In genomic region chrX:9942086-9942485, GRCh38 we compare ENCODE assay signal across 8 cellular contexts.
A peak's percentile ranks its signal among the peaks of the same experiment; 100 is the strongest.
DNase-seq lines count a peak whose midpoint lies in the region; ATAC-seq lines count a peak whose summit lies in the region.

No MANE protein-coding gene starts in this region.

- peak; percentile 41 for DNase-seq in activated CD4-positive, CD25-positive, alpha-beta regulatory T cell treated with anti-CD3 and anti-CD28 coated beads, Interleukin-2, amount 50 U/mL, for 72 hours
- peak; percentile 12 to 61 for DNase-seq in stimulated activated CD4-positive, alpha-beta T cell treated with anti-CD3 and anti-CD28 coated beads, Interleukin-12 subunit alpha, Interleukin-12 subunit beta, amount 100 ng/mL, for 24 hours (ENCODE audit: low read depth in 2 of 2)
- no peak for DNase-seq in NCI-H1694 (lab: John Stamatoyannopoulos, UW)
- no peak for DNase-seq in NCI-H2081 treated with DMSO at 0.1 percent for 48 hours (lab: John Stamatoyannopoulos, UW)
- no peak for DNase-seq in COLO668 (lab: John Stamatoyannopoulos, UW; ENCODE audit: unreplicated experiment)
- DNase-seq in NCI-H2081 (lab: John Stamatoyannopoulos, UW), result no peak

- ATAC-seq in GM18517 (IDR thresholded peaks at IDR 0.05; ENCODE audit: unreplicated experiment), result peak; percentile 89
- peak; percentile 81 for ATAC-seq in HG02943 (IDR thresholded peaks at IDR 0.05; ENCODE audit: low read depth, unreplicated experiment)

Comparison
In these comparisons a context has a peak if more than half of its experiments do, and no peak if none do; other contexts are left out.
1. DNase-seq: peak in activated CD4-positive, CD25-positive, alpha-beta regulatory T cell treated with anti-CD3 and anti-CD28 coated beads, Interleukin-2, amount 50 U/mL, for 72 hours (single experiment) and stimulated activated CD4-positive, alpha-beta T cell treated with anti-CD3 and anti-CD28 coated beads, Interleukin-12 subunit alpha, Interleukin-12 subunit beta, amount 100 ng/mL, for 24 hours (2 of 2); none in NCI-H1694 (single experiment), NCI-H2081 treated with DMSO at 0.1 percent for 48 hours (single experiment), COLO668 (single experiment) and NCI-H2081 (0 of 2).